Comparison of ENCODE assay signal across 1 cellular context in genomic region chr6:26196846-26197683, GRCh38.
TF ChIP-seq lines count a peak whose summit lies in the region.

No MANE protein-coding gene starts in this region.

TF ChIP-seq in HepG2, 621 proteins besides CTCF, POLR2A, EP300 and RAD21 (continued from another document and continues in another):
- TF ChIP-seq MYNN (CRISPR knock-in tag; IDR thresholded peaks at IDR 0.05; ENCODE audit: low read depth) = peak; percentile 81; the same call in 1 of the 2 replicates
- TF ChIP-seq HMG20A (CRISPR knock-in tag; IDR thresholded peaks at IDR 0.05; ENCODE audit: borderline replicate concordance) = peak; percentile 36
- TF ChIP-seq CBX2 (IDR thresholded peaks at IDR 0.05; ENCODE audit: low read depth, low read length) = no peak
- TF ChIP-seq CBX2 (CRISPR knock-in tag; IDR thresholded peaks at IDR 0.05; ENCODE audit: low read depth) = peak; percentile 86; the same call in 1 of the 2 replicates
- TF ChIP-seq, protein P1, sequence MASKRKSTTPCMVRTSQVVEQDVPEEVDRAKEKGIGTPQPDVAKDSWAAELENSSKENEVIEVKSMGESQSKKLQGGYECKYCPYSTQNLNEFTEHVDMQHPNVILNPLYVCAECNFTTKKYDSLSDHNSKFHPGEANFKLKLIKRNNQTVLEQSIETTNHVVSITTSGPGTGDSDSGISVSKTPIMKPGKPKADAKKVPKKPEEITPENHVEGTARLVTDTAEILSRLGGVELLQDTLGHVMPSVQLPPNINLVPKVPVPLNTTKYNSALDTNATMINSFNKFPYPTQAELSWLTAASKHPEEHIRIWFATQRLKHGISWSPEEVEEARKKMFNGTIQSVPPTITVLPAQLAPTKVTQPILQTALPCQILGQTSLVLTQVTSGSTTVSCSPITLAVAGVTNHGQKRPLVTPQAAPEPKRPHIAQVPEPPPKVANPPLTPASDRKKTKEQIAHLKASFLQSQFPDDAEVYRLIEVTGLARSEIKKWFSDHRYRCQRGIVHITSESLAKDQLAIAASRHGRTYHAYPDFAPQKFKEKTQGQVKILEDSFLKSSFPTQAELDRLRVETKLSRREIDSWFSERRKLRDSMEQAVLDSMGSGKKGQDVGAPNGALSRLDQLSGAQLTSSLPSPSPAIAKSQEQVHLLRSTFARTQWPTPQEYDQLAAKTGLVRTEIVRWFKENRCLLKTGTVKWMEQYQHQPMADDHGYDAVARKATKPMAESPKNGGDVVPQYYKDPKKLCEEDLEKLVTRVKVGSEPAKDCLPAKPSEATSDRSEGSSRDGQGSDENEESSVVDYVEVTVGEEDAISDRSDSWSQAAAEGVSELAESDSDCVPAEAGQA (IDR thresholded peaks at IDR 0.05; ENCODE audit: low read depth) = peak; percentile 59; the same call in 1 of the 2 replicates
- TF ChIP-seq, protein P1 (CRISPR knock-in tag; IDR thresholded peaks at IDR 0.05; ENCODE audit: borderline replicate concordance) = 0 out of 2 replicates have a peak, but pooled peaks have one; percentile 57
- no peak for TF ChIP-seq IKZF1 (IDR thresholded peaks at IDR 0.05)
- TF ChIP-seq HDAC6 (IDR thresholded peaks at IDR 0.05; ENCODE audit: low read depth, low read length) = no peak
- peak; percentile 69 for TF ChIP-seq ZNF160 (CRISPR knock-in tag; IDR thresholded peaks at IDR 0.05)
- TF ChIP-seq, protein P2, sequence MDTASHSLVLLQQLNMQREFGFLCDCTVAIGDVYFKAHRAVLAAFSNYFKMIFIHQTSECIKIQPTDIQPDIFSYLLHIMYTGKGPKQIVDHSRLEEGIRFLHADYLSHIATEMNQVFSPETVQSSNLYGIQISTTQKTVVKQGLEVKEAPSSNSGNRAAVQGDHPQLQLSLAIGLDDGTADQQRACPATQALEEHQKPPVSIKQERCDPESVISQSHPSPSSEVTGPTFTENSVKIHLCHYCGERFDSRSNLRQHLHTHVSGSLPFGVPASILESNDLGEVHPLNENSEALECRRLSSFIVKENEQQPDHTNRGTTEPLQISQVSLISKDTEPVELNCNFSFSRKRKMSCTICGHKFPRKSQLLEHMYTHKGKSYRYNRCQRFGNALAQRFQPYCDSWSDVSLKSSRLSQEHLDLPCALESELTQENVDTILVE (CRISPR knock-in tag; IDR thresholded peaks at IDR 0.05) = peak; percentile 81; the same call in 1 of the 2 replicates
- TF ChIP-seq HNRNPUL1 (IDR thresholded peaks at IDR 0.05; ENCODE audit: low read depth, low read length) = no peak
- TF ChIP-seq ZNF704 (CRISPR knock-in tag; IDR thresholded peaks at IDR 0.05; ENCODE audit: borderline replicate concordance) = peak; percentile 89
- no peak for TF ChIP-seq ZNF503 (CRISPR knock-in tag; IDR thresholded peaks at IDR 0.05)
- no peak for TF ChIP-seq SMARCE1 (IDR thresholded peaks at IDR 0.05; ENCODE audit: borderline replicate concordance)
- peak; percentile 92 for TF ChIP-seq ZNF589 (CRISPR knock-in tag; conservative IDR thresholded peaks at IDR 0.05)
- peak; percentile 86 for TF ChIP-seq RXRB (CRISPR knock-in tag; IDR thresholded peaks at IDR 0.05; ENCODE audit: borderline replicate concordance)
- peak; percentile 87 for TF ChIP-seq ZNF709 (CRISPR knock-in tag; IDR thresholded peaks at IDR 0.05)
- TF ChIP-seq ATAD3A (CRISPR knock-in tag; IDR thresholded peaks at IDR 0.05) = no peak
- TF ChIP-seq ZBTB7B (CRISPR knock-in tag; IDR thresholded peaks at IDR 0.05) = peak; percentile 64
- TF ChIP-seq EZH2 (conservative IDR thresholded peaks at IDR 0.05; ENCODE audit: low read depth, low read length) = no peak
- no peak for TF ChIP-seq ZNF367 (CRISPR knock-in tag; IDR thresholded peaks at IDR 0.05; ENCODE audit: borderline replicate concordance)
- TF ChIP-seq ZNF776 (CRISPR knock-in tag; IDR thresholded peaks at IDR 0.05) = no peak
- TF ChIP-seq SSRP1 (CRISPR knock-in tag; IDR thresholded peaks at IDR 0.05) = no peak
- TF ChIP-seq IRX3 (CRISPR knock-in tag; IDR thresholded peaks at IDR 0.05; ENCODE audit: borderline replicate concordance, low read depth) = peak; percentile 92; the same call in 1 of the 2 replicates
- TF ChIP-seq ZNF10 (CRISPR knock-in tag; IDR thresholded peaks at IDR 0.05; ENCODE audit: borderline replicate concordance, low read depth) = no peak
- no peak for TF ChIP-seq TBP (CRISPR knock-in tag; IDR thresholded peaks at IDR 0.05)
- TF ChIP-seq ZNF33B (CRISPR knock-in tag; IDR thresholded peaks at IDR 0.05) = 0 out of 2 replicates have a peak, but pooled peaks have one; percentile 84
- TF ChIP-seq ZNF121 (CRISPR knock-in tag; IDR thresholded peaks at IDR 0.05) = peak; percentile 56; the same call in 1 of the 2 replicates
- no peak for TF ChIP-seq ZNF468 (CRISPR knock-in tag; IDR thresholded peaks at IDR 0.05)
- peak; percentile 78; the same call in 1 of the 2 replicates for TF ChIP-seq ZNF644 (CRISPR knock-in tag; IDR thresholded peaks at IDR 0.05; ENCODE audit: low read depth)
- TF ChIP-seq, protein P3, sequence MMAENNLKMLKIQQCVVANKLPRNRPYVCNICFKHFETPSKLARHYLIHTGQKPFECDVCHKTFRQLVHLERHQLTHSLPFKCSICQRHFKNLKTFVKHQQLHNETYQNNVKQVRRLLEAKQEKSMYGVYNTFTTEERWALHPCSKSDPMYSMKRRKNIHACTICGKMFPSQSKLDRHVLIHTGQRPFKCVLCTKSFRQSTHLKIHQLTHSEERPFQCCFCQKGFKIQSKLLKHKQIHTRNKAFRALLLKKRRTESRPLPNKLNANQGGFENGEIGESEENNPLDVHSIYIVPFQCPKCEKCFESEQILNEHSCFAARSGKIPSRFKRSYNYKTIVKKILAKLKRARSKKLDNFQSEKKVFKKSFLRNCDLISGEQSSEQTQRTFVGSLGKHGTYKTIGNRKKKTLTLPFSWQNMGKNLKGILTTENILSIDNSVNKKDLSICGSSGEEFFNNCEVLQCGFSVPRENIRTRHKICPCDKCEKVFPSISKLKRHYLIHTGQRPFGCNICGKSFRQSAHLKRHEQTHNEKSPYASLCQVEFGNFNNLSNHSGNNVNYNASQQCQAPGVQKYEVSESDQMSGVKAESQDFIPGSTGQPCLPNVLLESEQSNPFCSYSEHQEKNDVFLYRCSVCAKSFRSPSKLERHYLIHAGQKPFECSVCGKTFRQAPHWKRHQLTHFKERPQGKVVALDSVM (CRISPR knock-in tag; IDR thresholded peaks at IDR 0.05) = peak; percentile 58; the same call in 1 of the 2 replicates
- TF ChIP-seq BATF2 (CRISPR knock-in tag; IDR thresholded peaks at IDR 0.05) = peak; percentile 80
- no peak for TF ChIP-seq ADNP (CRISPR knock-in tag; IDR thresholded peaks at IDR 0.05)
- TF ChIP-seq ZBTB49 (CRISPR knock-in tag; IDR thresholded peaks at IDR 0.05; ENCODE audit: borderline replicate concordance) = peak; percentile 54; the same call in 1 of the 2 replicates
- peak; percentile 80; the same call in 1 of the 2 replicates for TF ChIP-seq ZBTB20 (CRISPR knock-in tag; IDR thresholded peaks at IDR 0.05; ENCODE audit: borderline replicate concordance, low read depth)
- TF ChIP-seq ZNF251 (CRISPR knock-in tag; IDR thresholded peaks at IDR 0.05) = no peak
- TF ChIP-seq ZNF552 (CRISPR knock-in tag; IDR thresholded peaks at IDR 0.05; ENCODE audit: borderline replicate concordance) = no peak; the same call in 1 of the 2 replicates
- no peak for TF ChIP-seq KAT2B (IDR thresholded peaks at IDR 0.05; ENCODE audit: borderline replicate concordance, low read depth, low read length)
- TF ChIP-seq ONECUT2 (CRISPR knock-in tag; IDR thresholded peaks at IDR 0.05) = no peak
- no peak for TF ChIP-seq TBL1XR1 (IDR thresholded peaks at IDR 0.05; ENCODE audit: borderline replicate concordance, low read length, partially characterized antibody)
- TF ChIP-seq FOXO4 (CRISPR knock-in tag; conservative IDR thresholded peaks at IDR 0.05) = no peak
- TF ChIP-seq PATZ1 (CRISPR knock-in tag; IDR thresholded peaks at IDR 0.05) = peak; percentile 67
- TF ChIP-seq NR1H2 (CRISPR knock-in tag; IDR thresholded peaks at IDR 0.05; ENCODE audit: borderline replicate concordance, low read depth) = no peak
- peak; percentile 69 for TF ChIP-seq AGO1 (IDR thresholded peaks at IDR 0.05; ENCODE audit: low read depth, low read length, poor library complexity, severe bottlenecking)
- peak; percentile 76 for TF ChIP-seq GATAD2A (CRISPR knock-in tag; IDR thresholded peaks at IDR 0.05)
- TF ChIP-seq PLRG1 (conservative IDR thresholded peaks at IDR 0.05) = no peak
- no peak for TF ChIP-seq CENPT (CRISPR knock-in tag; IDR thresholded peaks at IDR 0.05; ENCODE audit: low read depth)
